In genomic region chr5:38871790-38872551, GRCh38 we compare ENCODE assay signal across 12 cellular contexts. TPM values are rescaled to one million over a fixed set of nuclear protein-coding genes. Genes with fewer than 3 reads are reported as not detected.
DNase-seq lines count a peak whose midpoint lies in the region; ATAC-seq, FAIRE-seq and TF ChIP-seq lines count a peak whose summit lies in the region.
"Had no signal": no experiment of that assay in that cellular context is flagged by ENCODE, and none has a peak within 500 bp of the region (broad histone marks: within the 10 kb centered on the region; RNA-seq: fewer than 3 reads in every experiment).

No MANE protein-coding gene starts in this region.

- no peak overlapping the region for H3K4me3 ChIP-seq in A549
- no peak overlapping the region for H3K4me3 ChIP-seq in choroid plexus epithelial cell (ENCODE audit: low read depth, low read length)
- H3K4me3 ChIP-seq in lower lobe of right lung = no peak overlapping the region
- H3K4me3 ChIP-seq: ovary had no signal

- peak overlapping the region; percentile 73 for H3K4me2 ChIP-seq in A549

- CTCF ChIA-PET in A549 (lab: Yijun Ruan, JAX) = interaction anchor here (1.1 to 2.1 kb wide), 4 partner anchors 25 to 430 kb away, joined by 3 to 7 read pairs (median 4); no protein-coding TSS in a partner anchor

- FAIRE-seq in A549 (lab: Jason Lieb, UNC) (peak; percentile 100), HTR-8/SVneo (lab: Jason Lieb, UNC) (peak; percentile 95), D721Med (lab: Jason Lieb, UNC) (no peak)

- TF ChIP-seq CTCF in A549 (IDR thresholded peaks at IDR 0.05) (no peak), choroid plexus epithelial cell (conservative IDR thresholded peaks at IDR 0.05; ENCODE audit: low read depth, low read length) (no peak), lower lobe of right lung (IDR thresholded peaks at IDR 0.05) (no peak), D721Med (IDR thresholded peaks at IDR 0.05; ENCODE audit: insufficient read depth, missing control alignments) (no peak)

- POLR2A ChIA-PET in A549 (lab: Yijun Ruan, JAX) = interaction anchor here (0.5 to 2.6 kb wide), 14 partner anchors 11 to 548 kb away, joined by 3 to 59 read pairs (median 4); partner anchors contain the start of gene OSMR

- WGBS in A549 (ENCODE audit: missing lambda C conversion rate) = 2% methylated on average over 5 of the region's 5 CpGs

- peaks cover 14% of the 10 kb centered on the region for H3K36me3 ChIP-seq in lower lobe of right lung
- H3K36me3 ChIP-seq: ovary had no signal

- no peaks in the 10 kb centered on the region for H3K9me3 ChIP-seq in A549
- H3K9me3 ChIP-seq in lower lobe of right lung = no peaks in the 10 kb centered on the region
- H3K9me3 ChIP-seq: ovary had no signal

- intact Hi-C loops in lower lobe of right lung (cut with DNase I) = no loop called here

- peak; percentile 84 to 86; a peak in 4 of 5 replicates for TF ChIP-seq EP300 in A549 (IDR thresholded peaks at IDR 0.05)

- no peak for TF ChIP-seq POLR2A in A549 (IDR thresholded peaks at IDR 0.05; ENCODE audit: low read length)

- H3K27ac ChIP-seq in A549 = peak overlapping the region; percentile 86 to 87
- no peak overlapping the region for H3K27ac ChIP-seq in lower lobe of right lung
- H3K27ac ChIP-seq: ovary had no signal

- TF ChIP-seq RAD21 in A549 (conservative IDR thresholded peaks at IDR 0.05 in 1 of 2, IDR thresholded peaks at IDR 0.05 in 1 of 2) = peak; percentile 3 to 41; a peak in 1 of 5 replicates

- peak; percentile 99 for ATAC-seq in A549
- peak; percentile 92 to 97 for ATAC-seq in lower lobe of right lung
- ATAC-seq in HG03135 (IDR thresholded peaks at IDR 0.05; ENCODE audit: unreplicated experiment) = no peak
- ATAC-seq in GM19035 (IDR thresholded peaks at IDR 0.05; ENCODE audit: unreplicated experiment) = no peak
- ATAC-seq in GM18861 (IDR thresholded peaks at IDR 0.05; ENCODE audit: unreplicated experiment) = no peak

- H3K4me1 ChIP-seq in A549 (peaks cover 63% of the 10 kb centered on the region), lower lobe of right lung (peaks cover 33% of the 10 kb centered on the region)

- no peaks in the 10 kb centered on the region for H3K27me3 ChIP-seq in lower lobe of right lung (ENCODE audit: low read depth)
- H3K27me3 ChIP-seq: ovary had no signal

- DNase-seq in A549 (ENCODE audit: low read depth in 1 of 2, low spot score in 1 of 2) (peak; percentile 88 to 97), HTR-8/SVneo (ENCODE audit: insufficient read length, low spot score) (peak; percentile 91), choroid plexus epithelial cell (ENCODE audit: low read depth) (peak; percentile 98), lower lobe of right lung (no peak), D721Med (ENCODE audit: insufficient read length, low spot score) (no peak)
- DNase-seq: COR-L47; effector CD8-positive, alpha-beta T cell; ovary had no signal

TF ChIP-seq in A549, 52 proteins besides CTCF, POLR2A, EP300 and RAD21:
- TF ChIP-seq CBX8 (IDR thresholded peaks at IDR 0.05) = no peak
- TF ChIP-seq NFE2L2 (conservative IDR thresholded peaks at IDR 0.05; ENCODE audit: low read length) = peak; percentile 43
- peak; percentile 94 for TF ChIP-seq FOSL2 (IDR thresholded peaks at IDR 0.05)
- peak; percentile 97 for TF ChIP-seq FOSL2 (CRISPR knock-in tag; IDR thresholded peaks at IDR 0.05)
- no peak for TF ChIP-seq POLR2AphosphoS2 (conservative IDR thresholded peaks at IDR 0.05; ENCODE audit: low read length)
- no peak for TF ChIP-seq HEYL (CRISPR knock-in tag; IDR thresholded peaks at IDR 0.05)
- peak; percentile 83 to 89; a peak in 4 of 5 replicates for TF ChIP-seq JUN (IDR thresholded peaks at IDR 0.05)
- TF ChIP-seq KDM5A (IDR thresholded peaks at IDR 0.05) = no peak
- TF ChIP-seq CEBPB (IDR thresholded peaks at IDR 0.05) = peak; percentile 98 to 99
- no peak for TF ChIP-seq PHF8 (IDR thresholded peaks at IDR 0.05; ENCODE audit: borderline replicate concordance, low read depth)
- TF ChIP-seq GATA3 (IDR thresholded peaks at IDR 0.05; ENCODE audit: borderline replicate concordance) = peak; percentile 74; the same call in 1 of the 2 replicates
- no peak for TF ChIP-seq ELK1 (IDR thresholded peaks at IDR 0.05; ENCODE audit: low read depth, low read length)
- no peak; the same call in 1 of the 2 replicates for TF ChIP-seq RARB (CRISPR knock-in tag; IDR thresholded peaks at IDR 0.05)
- TF ChIP-seq NPAS2 (CRISPR knock-in tag; IDR thresholded peaks at IDR 0.05; ENCODE audit: borderline replicate concordance) = no peak
- TF ChIP-seq SMC3 (IDR thresholded peaks at IDR 0.05) = 0 out of 3 replicates have a peak, but pooled peaks have one; percentile 8
- TF ChIP-seq, protein P1, sequence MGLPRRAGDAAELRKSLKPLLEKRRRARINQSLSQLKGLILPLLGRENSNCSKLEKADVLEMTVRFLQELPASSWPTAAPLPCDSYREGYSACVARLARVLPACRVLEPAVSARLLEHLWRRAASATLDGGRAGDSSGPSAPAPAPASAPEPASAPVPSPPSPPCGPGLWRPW (IDR thresholded peaks at IDR 0.05) = peak; percentile 95
- peak; percentile 80; the same call in 2 of the 3 replicates for TF ChIP-seq BCL3 (IDR thresholded peaks at IDR 0.05)
- TF ChIP-seq MAX (IDR thresholded peaks at IDR 0.05) = peak; percentile 49
- TF ChIP-seq, protein P2, sequence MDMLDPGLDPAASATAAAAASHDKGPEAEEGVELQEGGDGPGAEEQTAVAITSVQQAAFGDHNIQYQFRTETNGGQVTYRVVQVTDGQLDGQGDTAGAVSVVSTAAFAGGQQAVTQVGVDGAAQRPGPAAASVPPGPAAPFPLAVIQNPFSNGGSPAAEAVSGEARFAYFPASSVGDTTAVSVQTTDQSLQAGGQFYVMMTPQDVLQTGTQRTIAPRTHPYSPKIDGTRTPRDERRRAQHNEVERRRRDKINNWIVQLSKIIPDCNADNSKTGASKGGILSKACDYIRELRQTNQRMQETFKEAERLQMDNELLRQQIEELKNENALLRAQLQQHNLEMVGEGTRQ (IDR thresholded peaks at IDR 0.05) = no peak
- TF ChIP-seq E2F6 (IDR thresholded peaks at IDR 0.05; ENCODE audit: borderline replicate concordance, low read depth) = no peak
- peak; percentile 76 for TF ChIP-seq MAFK (IDR thresholded peaks at IDR 0.05; ENCODE audit: partially characterized antibody)
- peak; percentile 96 for TF ChIP-seq JUNB (IDR thresholded peaks at IDR 0.05)
- no peak for TF ChIP-seq RFX5 (IDR thresholded peaks at IDR 0.05)
- TF ChIP-seq EHMT2 (IDR thresholded peaks at IDR 0.05; ENCODE audit: low read depth) = no peak

RNA-seq across cellular contexts. Expression of gene OSMR, which starts 26.2 kb away (rescaled TPM):
- polyA plus RNA-seq in A549 (2011; rRNA removed) (92.4 and 133 TPM in 2 replicates), A549 (2017; fragmentation: RNase III; extraction: RNeasy Plus Mini Kit Qiagen cat#74134 plus additional on column Dnase treatment) (46.0 to 61.2 TPM (median 58.5 TPM) in 3 replicates)
- 17.7 and 20.7 TPM in 2 replicates for polyA plus RNA-seq in A549 (2012; cell fraction: cytosol; rRNA removed)
- 37.9 and 45.6 TPM in 2 replicates for polyA plus RNA-seq in A549 (2012; cell fraction: nucleus; rRNA removed)
- 75.0 and 78.8 TPM in 2 replicates for polyA minus RNA-seq in A549 (2011; rRNA and poly(A)+ RNA removed)
- total RNA-seq in lower lobe of right lung = 61.6 TPM
- total RNA-seq: activated CD8-positive, alpha-beta memory T cell treated with anti-CD3 and anti-CD28 coated beads for 36 hours had no signal

Comparison
In these comparisons a context has a peak if more than half of its experiments do, and no peak if none do; other contexts are left out.
1. ATAC-seq: peak in A549 (2 of 2) and lower lobe of right lung (2 of 2); none in HG03135 (single experiment), GM19035 (single experiment) and GM18861 (single experiment).
2. DNase-seq: peak in A549 (2 of 2), HTR-8/SVneo (single experiment) and choroid plexus epithelial cell (single experiment); none in lower lobe of right lung (single experiment) and D721Med (single experiment).